In genomic region chr17:746783-747629, GRCh38 we compare ENCODE assay signal across 14 cellular contexts. TPM values are rescaled to one million over a fixed set of nuclear protein-coding genes. Genes with fewer than 3 reads are reported as not detected.
DNase-seq lines count a peak whose midpoint lies in the region; ATAC-seq and TF ChIP-seq lines count a peak whose summit lies in the region.
"Had no signal": no experiment of that assay in that cellular context is flagged by ENCODE, and none has a peak within 500 bp of the region (broad histone marks: within the 10 kb centered on the region; RNA-seq: fewer than 3 reads in every experiment).

No MANE protein-coding gene starts in this region.

- no peak overlapping the region for H4K8ac ChIP-seq in IMR-90 (ENCODE audit: low read depth in 2 of 2, low read length in 2 of 2)

- no peak overlapping the region for H2BK20ac ChIP-seq in IMR-90 (ENCODE audit: low read depth, low read length)

- H3K23ac ChIP-seq in IMR-90 (ENCODE audit: low read depth, low read length): no peak overlapping the region

- no peak overlapping the region for H3K4me3 ChIP-seq in IMR-90 (ENCODE audit: insufficient read depth, low read depth, low read length)
- H3K4me3 ChIP-seq in tibial artery: no peak overlapping the region
- no peak overlapping the region for H3K4me3 ChIP-seq in PC-9
- H3K4me3 ChIP-seq: A549 had no signal

- CTCF ChIA-PET in IMR-90 (lab: Yijun Ruan, JAX) (no interaction called here), PC-9 (lab: Charles Lee) (interaction anchor here (0.7 kb wide), 1 partner anchor 16 kb away, joined by 3 read pairs; no protein-coding TSS in a partner anchor)

- no peak overlapping the region for H2AK5ac ChIP-seq in IMR-90 (ENCODE audit: low read depth, low read length)

- H3K9me2 ChIP-seq in PC-9 (ENCODE audit: insufficient read depth): no peaks in the 10 kb centered on the region

- peak overlapping the region; percentile 14 for H3K27ac Mint-ChIP-seq in stimulated activated naive B cell treated with anti-CD40 and anti-IgM and Interleukin-4, amounts not matched to agents 10 μg/mL and 1 μg/mL and 100 μg/mL, for 72 hours

- H4K20me1 ChIP-seq in IMR-90 (ENCODE audit: insufficient read depth, low read length) (peaks cover 31% of the 10 kb centered on the region), PC-9 (ENCODE audit: insufficient read depth) (peaks cover 58% of the 10 kb centered on the region)

- H3K4me2 ChIP-seq in IMR-90 (ENCODE audit: low read depth, low read length) (no peak overlapping the region), PC-9 (no peak overlapping the region)
- H3K4me2 ChIP-seq: A549 had no signal

- H3K4ac ChIP-seq in IMR-90 (ENCODE audit: low read depth, low read length): no peak overlapping the region

- H3K9ac ChIP-seq in IMR-90 (ENCODE audit: low read depth, low read length): no peak overlapping the region

- H3K27me3 ChIP-seq in IMR-90 (ENCODE audit: control insufficient read depth, insufficient read depth, low read length): no peaks in the 10 kb centered on the region
- H3K27me3 ChIP-seq in tibial artery: no peaks in the 10 kb centered on the region
- H3K27me3 ChIP-seq in PC-9 (ENCODE audit: insufficient read depth, low read depth): no peaks in the 10 kb centered on the region
- H3K27me3 ChIP-seq: BE2C had no signal

- TF ChIP-seq CTCF in IMR-90 (conservative IDR thresholded peaks at IDR 0.05; ENCODE audit: low read depth, low read length) (no peak), tibial artery (IDR thresholded peaks at IDR 0.05) (no peak), PC-9 (conservative IDR thresholded peaks at IDR 0.05) (no peak)

- intact Hi-C loops in IMR-90 (cut with micrococcal nuclease): no loop called here
- intact Hi-C loops in tibial artery (cut with DNase I; ENCODE audit: low total_unique reads): no loop called here
- intact Hi-C loops in PC-9 (cut with micrococcal nuclease; ENCODE audit: unreplicated experiment): no loop called here

- H3K9me3 Mint-ChIP-seq in stimulated activated naive B cell treated with anti-CD40 and anti-IgM and Interleukin-4, amounts not matched to agents 10 μg/mL and 1 μg/mL and 100 μg/mL, for 72 hours: peaks cover 0 to 3% of the 10 kb centered on the region in 2 donors
- H3K9me3 Mint-ChIP-seq: CD8-positive, alpha-beta memory T cell had no signal

- ATAC-seq in IMR-90 (ENCODE audit: low read depth) (no peak), HG03432 (IDR thresholded peaks at IDR 0.05; ENCODE audit: unreplicated experiment) (no peak)
- ATAC-seq in stimulated activated naive B cell treated with anti-CD40 and anti-IgM and Interleukin-4, amounts not matched to agents 10 μg/mL and 1 μg/mL and 100 μg/mL, for 72 hours (replicated peaks): no peak
- ATAC-seq: A549 had no signal

- peak; percentile 65 for DNase-seq in G401 (ENCODE audit: low spot score)
- no peak for DNase-seq in IMR-90
- DNase-seq in cerebellum (ENCODE audit: low spot score): peak; percentile 57
- DNase-seq in stimulated activated naive B cell treated with anti-CD40 and anti-IgM and Interleukin-4, amounts not matched to agents 10 μg/mL and 1 μg/mL and 100 μg/mL, for 72 hours: no peak
- no peak for DNase-seq in tibial artery
- DNase-seq in PC-9: no peak
- DNase-seq: BE2C; Caco-2; CD8-positive, alpha-beta memory T cell; DND-41; GF-D8; HCEC 1CT had no signal

- no TSS peak for BruUV-seq in IMR-90 (replicated peaks; lab: Mats Ljungman, UMichigan)
- BruUV-seq in PC-9 (replicated peaks; lab: Mats Ljungman, UMichigan): no TSS peak

- H3K79me1 ChIP-seq in IMR-90 (ENCODE audit: low read depth in 1 of 2, low read length in 2 of 2): peaks cover 31 to 87% of the 10 kb centered on the region in 2 experiments

- H2BK120ac ChIP-seq in IMR-90 (ENCODE audit: low read depth, low read length): no peak overlapping the region

- no peak for TF ChIP-seq POLR2A in IMR-90 (IDR thresholded peaks at IDR 0.05; ENCODE audit: low read depth, low read length)

- no peak overlapping the region for H3K4me3 Mint-ChIP-seq in stimulated activated naive B cell treated with anti-CD40 and anti-IgM and Interleukin-4, amounts not matched to agents 10 μg/mL and 1 μg/mL and 100 μg/mL, for 72 hours

- no peak overlapping the region for H3K56ac ChIP-seq in IMR-90 (ENCODE audit: extremely low read depth, insufficient read depth, low read length)

- H3K4me1 ChIP-seq in IMR-90 (ENCODE audit: control insufficient read depth, insufficient read depth, low read length) (peaks cover 7% of the 10 kb centered on the region), tibial artery (peaks cover 0 to 22% (median 18%) of the 10 kb centered on the region in 4 donors), PC-9 (replicated peaks; ENCODE audit: insufficient read depth) (peaks cover 13% of the 10 kb centered on the region)
- H3K4me1 ChIP-seq: BE2C, Caco-2 had no signal

- H2BK15ac ChIP-seq in IMR-90 (ENCODE audit: low read depth, low read length): no peak overlapping the region

- H3K36me3 ChIP-seq in IMR-90 (ENCODE audit: control insufficient read depth, insufficient read depth, low read length) (peaks cover 51% of the 10 kb centered on the region), tibial artery (peaks cover 40 to 65% (median 53%) of the 10 kb centered on the region in 3 donors), PC-9 (ENCODE audit: low read depth) (peaks cover 49% of the 10 kb centered on the region)

- peaks cover 18% of the 10 kb centered on the region for H3F3A ChIP-seq in PC-9 (ENCODE audit: insufficient read depth, low read depth)

- H3K9me1 ChIP-seq in IMR-90 (ENCODE audit: insufficient read depth, low read length): peaks cover 17% of the 10 kb centered on the region

- H3K4me1 Mint-ChIP-seq in stimulated activated naive B cell treated with anti-CD40 and anti-IgM and Interleukin-4, amounts not matched to agents 10 μg/mL and 1 μg/mL and 100 μg/mL, for 72 hours: peaks cover 36 to 43% of the 10 kb centered on the region in 2 donors

- no peak overlapping the region for H2AFZ ChIP-seq in IMR-90 (replicated peaks; ENCODE audit: low read length, poor library complexity)
- H2AFZ ChIP-seq in PC-9: no peak overlapping the region

- in situ Hi-C loops in G401 (cut with HindIII; ENCODE audit: low sequenced_read_pairs) (no loop called here), IMR-90 (cut with MboI; ENCODE audit: low sequenced_read_pairs) (no loop called here)

- H2BK5ac ChIP-seq in IMR-90 (ENCODE audit: low read depth, low read length, poor library complexity, severe bottlenecking): no peak overlapping the region

- peaks cover 77% of the 10 kb centered on the region for H3K79me2 ChIP-seq in PC-9 (ENCODE audit: low read depth)

- 94% methylated on average over 19 of the region's 38 CpGs; no CpG with 5 or more reads in 1 of the 2 experiments for WGBS in IMR-90 (ENCODE audit: extremely low coverage in 2 of 2, insufficient read length in 1 of 2), 2 experiments

- H3K27ac ChIP-seq in IMR-90 (ENCODE audit: insufficient read depth, low read length) (no peak overlapping the region), tibial artery (no peak overlapping the region), PC-9 (no peak overlapping the region)
- H3K27ac ChIP-seq: A549 had no signal

- no peak overlapping the region for H3K18ac ChIP-seq in IMR-90 (ENCODE audit: low read depth, low read length)

- H4K5ac ChIP-seq in IMR-90 (ENCODE audit: low read depth, low read length): no peak overlapping the region

- POLR2A ChIA-PET in IMR-90 (lab: Charles Lee; ENCODE audit: unreplicated experiment): no interaction called here
- POLR2A ChIA-PET in PC-9 (lab: Charles Lee; ENCODE audit: unreplicated experiment): no interaction called here

- H2AK9ac ChIP-seq in IMR-90 (replicated peaks; ENCODE audit: low read depth, low read length, poor library complexity): peak overlapping the region; percentile 50

- H3K27me3 Mint-ChIP-seq in stimulated activated naive B cell treated with anti-CD40 and anti-IgM and Interleukin-4, amounts not matched to agents 10 μg/mL and 1 μg/mL and 100 μg/mL, for 72 hours: no peaks in the 10 kb centered on the region
- H3K27me3 Mint-ChIP-seq: CD8-positive, alpha-beta memory T cell had no signal

- H3K14ac ChIP-seq in IMR-90 (replicated peaks; ENCODE audit: low read depth, low read length): no peak overlapping the region

- no peak overlapping the region for H4K91ac ChIP-seq in IMR-90 (ENCODE audit: insufficient read depth, low read depth, low read length)

- TF ChIP-seq RAD21 in IMR-90 (IDR thresholded peaks at IDR 0.05; ENCODE audit: low read length): no peak

- peaks cover 49 to 74% of the 10 kb centered on the region in 2 donors for H3K36me3 Mint-ChIP-seq in stimulated activated naive B cell treated with anti-CD40 and anti-IgM and Interleukin-4, amounts not matched to agents 10 μg/mL and 1 μg/mL and 100 μg/mL, for 72 hours

- dilution Hi-C loops in IMR-90 (cut with HindIII; ENCODE audit: low sequenced_read_pairs, unreplicated experiment): no loop called here

- H3K9me3 ChIP-seq in IMR-90 (ENCODE audit: control insufficient read depth, insufficient read depth, low read length): no peaks in the 10 kb centered on the region
- no peaks in the 10 kb centered on the region for H3K9me3 ChIP-seq in tibial artery
- H3K9me3 ChIP-seq in PC-9 (ENCODE audit: insufficient read depth, low read depth): no peaks in the 10 kb centered on the region; the same call in 1 of the 2 replicates
- H3K9me3 ChIP-seq: A549, BE2C, Caco-2 had no signal

RNA-seq across cellular contexts. Expression of gene GEMIN4, which starts 5.1 kb away (rescaled TPM):
- 36.1 and 39.9 TPM in 2 replicates for total RNA-seq in G401 (2014; rRNA removed; shearing (Covaris generic))
- total RNA-seq in IMR-90 (2012; rRNA removed): 13.9 and 16.5 TPM in 2 replicates
- 18.3 and 20.4 TPM in 2 replicates for polyA plus RNA-seq in IMR-90 (2012; rRNA removed)
- 13.6 and 16.5 TPM in 2 replicates for polyA plus RNA-seq in IMR-90 (2012; cell fraction: cytosol; rRNA removed)
- 29.9 and 42.3 TPM in 2 replicates for polyA plus RNA-seq in IMR-90 (2012; cell fraction: nucleus; rRNA removed; ENCODE audit: low replicate concordance)
- total RNA-seq in cerebellum: 10.5 TPM
- total RNA-seq in PC-9 (2021): 41.4 and 47.4 TPM in 2 replicates

RNA-seq across cellular contexts. Expression of gene TLCD3A, which starts 14.6 kb away (rescaled TPM):
- 39.4 and 42.0 TPM in 2 replicates for total RNA-seq in G401 (2014; rRNA removed; shearing (Covaris generic))
- 14.4 and 15.2 TPM in 2 replicates for total RNA-seq in IMR-90 (2012; rRNA removed)
- 33.3 and 35.0 TPM in 2 replicates for polyA plus RNA-seq in IMR-90 (2012; rRNA removed)
- 23.3 and 36.1 TPM in 2 replicates for polyA plus RNA-seq in IMR-90 (2012; cell fraction: cytosol; rRNA removed)
- polyA plus RNA-seq in IMR-90 (2012; cell fraction: nucleus; rRNA removed; ENCODE audit: low replicate concordance): 19.6 and 20.6 TPM in 2 replicates
- total RNA-seq in cerebellum: 16.2 TPM
- 13.4 and 29.4 TPM in 2 replicates for total RNA-seq in PC-9 (2021)

RNA-seq across cellular contexts. Expression of gene VPS53, which starts 32.4 kb away (rescaled TPM):
- total RNA-seq in G401 (2014; rRNA removed; shearing (Covaris generic)): 17.3 and 32.6 TPM in 2 replicates
- total RNA-seq in IMR-90 (2012; rRNA removed) (31.0 and 32.8 TPM in 2 replicates), cerebellum (29.3 TPM), PC-9 (2021) (71.5 and 77.6 TPM in 2 replicates)
- polyA plus RNA-seq in IMR-90 (2012; rRNA removed): 19.3 and 23.4 TPM in 2 replicates
- 6.8 and 8.5 TPM in 2 replicates for polyA plus RNA-seq in IMR-90 (2012; cell fraction: cytosol; rRNA removed)
- polyA plus RNA-seq in IMR-90 (2012; cell fraction: nucleus; rRNA removed; ENCODE audit: low replicate concordance): 14.4 and 19.3 TPM in 2 replicates

RNA-seq across cellular contexts. Expression of gene GLOD4, which starts 35.1 kb away (rescaled TPM):
- 87.4 and 182 TPM in 2 replicates for total RNA-seq in G401 (2014; rRNA removed; shearing (Covaris generic))
- total RNA-seq in IMR-90 (2012; rRNA removed) (26.3 and 41.1 TPM in 2 replicates), cerebellum (38.2 TPM), PC-9 (2021) (110 and 123 TPM in 2 replicates)
- 26.5 and 36.7 TPM in 2 replicates for polyA plus RNA-seq in IMR-90 (2012; rRNA removed)
- polyA plus RNA-seq in IMR-90 (2012; cell fraction: cytosol; rRNA removed): 7.9 and 19.3 TPM in 2 replicates
- polyA plus RNA-seq in IMR-90 (2012; cell fraction: nucleus; rRNA removed; ENCODE audit: low replicate concordance): 10.6 and 51.9 TPM in 2 replicates

RNA-seq across cellular contexts. Expression of gene MRM3, which starts 35.1 kb away (rescaled TPM):
- 54.1 and 71.0 TPM in 2 replicates for total RNA-seq in G401 (2014; rRNA removed; shearing (Covaris generic))
- total RNA-seq in IMR-90 (2012; rRNA removed) (15.2 and 16.1 TPM in 2 replicates), cerebellum (14.2 TPM), PC-9 (2021) (23.2 and 25.0 TPM in 2 replicates)
- polyA plus RNA-seq in IMR-90 (2012; rRNA removed): 8.9 and 9.0 TPM in 2 replicates
- polyA plus RNA-seq in IMR-90 (2012; cell fraction: cytosol; rRNA removed): 8.3 and 10.0 TPM in 2 replicates
- polyA plus RNA-seq in IMR-90 (2012; cell fraction: nucleus; rRNA removed; ENCODE audit: low replicate concordance): 5.4 and 7.5 TPM in 2 replicates

Comparison
In these comparisons a context has a peak if more than half of its experiments do, and no peak if none do; other contexts are left out.
1. DNase-seq: peak in G401 (single experiment) and cerebellum (single experiment); none in IMR-90 (single experiment), stimulated activated naive B cell treated with anti-CD40 and anti-IgM and Interleukin-4, amounts not matched to agents 10 μg/mL and 1 μg/mL and 100 μg/mL, for 72 hours (single experiment), tibial artery (0 of 2) and PC-9 (0 of 2).